In genomic region chr11:46240861-46241260, GRCh38 we compare ENCODE assay signal across 20 cellular contexts. TPM values are rescaled to one million over a fixed set of nuclear protein-coding genes. Genes with fewer than 3 reads are reported as not detected.
DNase-seq lines count a peak whose midpoint lies in the region; ATAC-seq, FAIRE-seq and TF ChIP-seq lines count a peak whose summit lies in the region.
"Had no signal": no experiment of that assay in that cellular context is flagged by ENCODE, and none has a peak within 500 bp of the region (broad histone marks: within the 10 kb centered on the region; RNA-seq: fewer than 3 reads in every experiment).

No MANE protein-coding gene starts in this region.

- CTCF ChIA-PET in A673 (lab: Charles Lee) (interaction anchor here (8.7 kb wide), 1 partner anchor 72 kb away, joined by 205 read pairs; no protein-coding TSS in a partner anchor), HEK293 (lab: Yijun Ruan, JAX) (interaction anchor here (0.5 to 19.5 kb wide), 13 partner anchors 18 to 577 kb away, joined by 3 to 451 read pairs (median 6); partner anchors contain the start of gene DGKZ)

- no peak overlapping the region for H2BK5ac ChIP-seq in mesendoderm (ENCODE audit: low read length)

- peak overlapping the region; percentile 0 for H3K27ac ChIP-seq in A673 (ENCODE audit: low read depth, low read length, poor library complexity, severe bottlenecking)
- no peak overlapping the region for H3K27ac ChIP-seq in HEK293 (ENCODE audit: extremely low read depth, low read depth, low read length)
- no peak overlapping the region for H3K27ac ChIP-seq in astrocyte (ENCODE audit: low read depth, low read length)
- no peak overlapping the region for H3K27ac ChIP-seq in mesendoderm (ENCODE audit: low read depth, low read length)
- H3K27ac ChIP-seq: KMS-11, SJCRH30 had no signal

- TF ChIP-seq CTCF in A673 (conservative IDR thresholded peaks at IDR 0.05; ENCODE audit: low read depth, low read length) (no peak), HEK293 (tag by site-specific recombination; IDR thresholded peaks at IDR 0.05) (no peak), astrocyte (IDR thresholded peaks at IDR 0.05; ENCODE audit: insufficient read depth, low read depth, low read length) (no peak)

- POLR2A ChIA-PET in A673 (lab: Charles Lee; ENCODE audit: low non-redundant PET), result interaction anchor here (0.7 kb wide), 1 partner anchor 113 kb away, joined by 10 read pairs; no protein-coding TSS in a partner anchor
- POLR2A ChIA-PET in HEK293 (lab: Yijun Ruan, JAX), result no interaction called here

- no peak overlapping the region for H3K4me3 Mint-ChIP-seq in astrocyte (ENCODE audit: unreplicated experiment)
- H3K4me3 Mint-ChIP-seq: CD14-positive monocyte had no signal

- peak overlapping the region; percentile 55 for H3K27ac Mint-ChIP-seq in astrocyte (ENCODE audit: unreplicated experiment)

- peaks cover 51% of the 10 kb centered on the region for H3K4me1 ChIP-seq in A673 (ENCODE audit: insufficient read depth, low read length, poor library complexity, severe bottlenecking)
- H3K4me1 ChIP-seq in HEK293 (ENCODE audit: control insufficient read depth, insufficient read depth, low read length), result peaks cover 2% of the 10 kb centered on the region; the same call in 1 of the 2 replicates
- H3K4me1 ChIP-seq in astrocyte (ENCODE audit: insufficient read depth, low read length), result peaks cover 40% of the 10 kb centered on the region
- peaks cover 4% of the 10 kb centered on the region for H3K4me1 ChIP-seq in mesendoderm (ENCODE audit: control insufficient read depth, low read depth, low read length)

- no CpG with 5 or more reads among the region's 7 CpGs for WGBS in mesendoderm (ENCODE audit: extremely low coverage, insufficient coverage, low lambda C conversion rate)

- no peaks in the 10 kb centered on the region for H3K79me1 ChIP-seq in mesendoderm (ENCODE audit: low read length)

- peaks cover 5% of the 10 kb centered on the region for H3K9me3 ChIP-seq in A673 (ENCODE audit: low read depth, low read length, poor library complexity, severe bottlenecking)
- H3K9me3 ChIP-seq in HEK293 (ENCODE audit: control insufficient read depth, insufficient read depth, low read depth, low read length), result no peaks in the 10 kb centered on the region
- no peaks in the 10 kb centered on the region for H3K9me3 ChIP-seq in astrocyte (ENCODE audit: insufficient read depth, low read depth, low read length)
- H3K9me3 ChIP-seq: HAP-1 had no signal

- H3K4me3 ChIP-seq in A673 (ENCODE audit: low read depth, low read length, poor library complexity, severe bottlenecking), result no peak overlapping the region
- no peak overlapping the region for H3K4me3 ChIP-seq in HEK293 (ENCODE audit: low read depth, low read length)
- no peak overlapping the region for H3K4me3 ChIP-seq in astrocyte (ENCODE audit: insufficient read depth, low read depth, low read length)
- no peak overlapping the region for H3K4me3 ChIP-seq in mesendoderm (ENCODE audit: low read length)
- H3K4me3 ChIP-seq: A549, HAP-1, SJCRH30 had no signal

- H3K4me2 ChIP-seq in astrocyte (ENCODE audit: low read length) (no peak overlapping the region), mesendoderm (ENCODE audit: low read length) (no peak overlapping the region)
- H3K4me2 ChIP-seq: A549, KMS-11 had no signal

- DNase-seq in A673 (ENCODE audit: low spot score) (no peak), astrocyte (ENCODE audit: low read depth) (no peak), mesendoderm (peak; percentile 48), AG08396 (ENCODE audit: low spot score) (no peak), Kasumi-1 (lab: John Stamatoyannopoulos, UW) (no peak)
- DNase-seq: AML-193, MM.1S, NCI-H1105 treated with DMSO at 0.1 percent for 48 hours, NCI-H1694 treated with DMSO at 0.1 percent for 48 hours, NCI-H446, OCI-M1, RPMI8226, SJCRH30 had no signal

- H3K27me3 Mint-ChIP-seq in astrocyte (ENCODE audit: low read depth, unreplicated experiment), result no peaks in the 10 kb centered on the region

- no TSS peak for BruUV-seq in A673 (replicated peaks; lab: Mats Ljungman, UMichigan)

- no peak overlapping the region for H3K23ac ChIP-seq in mesendoderm (ENCODE audit: low read length)

- H3K36me3 Mint-ChIP-seq in astrocyte (ENCODE audit: low read depth, unreplicated experiment), result no peaks in the 10 kb centered on the region

- no peak overlapping the region for H3K56ac ChIP-seq in mesendoderm (ENCODE audit: low read length)

- H3K4ac ChIP-seq in mesendoderm (ENCODE audit: low read depth, low read length), result no peak overlapping the region

- no peak overlapping the region for H2AK5ac ChIP-seq in mesendoderm (ENCODE audit: low read length)

- H3K36me3 ChIP-seq in A673 (ENCODE audit: insufficient read depth, low read length, poor library complexity, severe bottlenecking), result no peaks in the 10 kb centered on the region
- H3K36me3 ChIP-seq in HEK293 (ENCODE audit: control insufficient read depth in 2 of 2, insufficient read depth in 1 of 2, low read length in 2 of 2), result no peaks in the 10 kb centered on the region
- no peaks in the 10 kb centered on the region for H3K36me3 ChIP-seq in astrocyte (ENCODE audit: insufficient read depth, low read length)
- no peaks in the 10 kb centered on the region for H3K36me3 ChIP-seq in mesendoderm (ENCODE audit: control insufficient read depth, insufficient read depth, low read length)
- H3K36me3 ChIP-seq: HAP-1, SJCRH30 had no signal

- no peak for FAIRE-seq in astrocyte (lab: Jason Lieb, UNC)
- FAIRE-seq: A549 had no signal

- no peak overlapping the region for H2BK15ac ChIP-seq in mesendoderm (replicated peaks; ENCODE audit: low read depth)

- H3K27me3 ChIP-seq in A673 (replicated peaks; ENCODE audit: insufficient read depth, low read depth, low read length, poor library complexity) (no peaks in the 10 kb centered on the region), astrocyte (ENCODE audit: insufficient read depth, low read length) (no peaks in the 10 kb centered on the region), mesendoderm (ENCODE audit: insufficient read depth, low read length, poor library complexity) (peaks cover 3% of the 10 kb centered on the region)
- H3K27me3 ChIP-seq: SJCRH30 had no signal

- H2BK120ac ChIP-seq in mesendoderm (ENCODE audit: low read depth, low read length), result no peak overlapping the region

- no peak overlapping the region for H4K5ac ChIP-seq in mesendoderm (ENCODE audit: low read length)

- H3K4me1 Mint-ChIP-seq in astrocyte (ENCODE audit: low read depth, unreplicated experiment), result peaks cover 44% of the 10 kb centered on the region

- H3K9ac ChIP-seq in astrocyte (ENCODE audit: low read length), result no peak overlapping the region
- no peak overlapping the region for H3K9ac ChIP-seq in mesendoderm (ENCODE audit: low read length)
- H3K9ac ChIP-seq: KMS-11 had no signal

- H3K9me3 Mint-ChIP-seq in astrocyte (ENCODE audit: unreplicated experiment), result no peaks in the 10 kb centered on the region

- no peak overlapping the region for H3K18ac ChIP-seq in mesendoderm (ENCODE audit: low read length)

- H3K79me2 ChIP-seq in astrocyte (ENCODE audit: insufficient read depth, low read length) (no peaks in the 10 kb centered on the region), mesendoderm (ENCODE audit: control insufficient read depth, insufficient read depth, low read length) (no peaks in the 10 kb centered on the region)

- H4K20me1 ChIP-seq in astrocyte (ENCODE audit: insufficient read depth, low read length), result no peaks in the 10 kb centered on the region

- intact Hi-C loops in A673 (cut with micrococcal nuclease; ENCODE audit: unreplicated experiment), result loop anchor here (5.0 to 10.0 kb wide), 2 partner anchors 56 to 1624 kb away; no protein-coding TSS in a partner anchor

- no peak overlapping the region for H4K8ac ChIP-seq in mesendoderm (ENCODE audit: low read depth, low read length)

- no peak overlapping the region for H2AFZ ChIP-seq in astrocyte (ENCODE audit: low read depth, low read length)

- no peak for ATAC-seq in HG03095 (IDR thresholded peaks at IDR 0.05; ENCODE audit: unreplicated experiment)
- no peak for ATAC-seq in HG03175 (IDR thresholded peaks at IDR 0.05; ENCODE audit: unreplicated experiment)
- ATAC-seq: A549 had no signal

TF ChIP-seq in HEK293, 187 proteins besides CTCF, POLR2A, EP300 and RAD21 (continues in another document):
- TF ChIP-seq ZNF707 (tag by site-specific recombination; IDR thresholded peaks at IDR 0.05) (no peak), ZNF18 (tag by site-specific recombination; IDR thresholded peaks at IDR 0.05) (no peak), ZNF423 (tag by site-specific recombination; IDR thresholded peaks at IDR 0.05) (no peak), ZNF394 (tag by site-specific recombination; IDR thresholded peaks at IDR 0.05; ENCODE audit: borderline replicate concordance) (0 out of 2 replicates have a peak, but pooled peaks have one; percentile 10), ZNF324 (tag by site-specific recombination; IDR thresholded peaks at IDR 0.05) (no peak), MEIS1 (CRISPR knock-in tag; IDR thresholded peaks at IDR 0.05; ENCODE audit: borderline replicate concordance) (no peak), REPIN1 (tag by site-specific recombination; IDR thresholded peaks at IDR 0.05; ENCODE audit: low read depth) (no peak)
- TF ChIP-seq, protein P1, sequence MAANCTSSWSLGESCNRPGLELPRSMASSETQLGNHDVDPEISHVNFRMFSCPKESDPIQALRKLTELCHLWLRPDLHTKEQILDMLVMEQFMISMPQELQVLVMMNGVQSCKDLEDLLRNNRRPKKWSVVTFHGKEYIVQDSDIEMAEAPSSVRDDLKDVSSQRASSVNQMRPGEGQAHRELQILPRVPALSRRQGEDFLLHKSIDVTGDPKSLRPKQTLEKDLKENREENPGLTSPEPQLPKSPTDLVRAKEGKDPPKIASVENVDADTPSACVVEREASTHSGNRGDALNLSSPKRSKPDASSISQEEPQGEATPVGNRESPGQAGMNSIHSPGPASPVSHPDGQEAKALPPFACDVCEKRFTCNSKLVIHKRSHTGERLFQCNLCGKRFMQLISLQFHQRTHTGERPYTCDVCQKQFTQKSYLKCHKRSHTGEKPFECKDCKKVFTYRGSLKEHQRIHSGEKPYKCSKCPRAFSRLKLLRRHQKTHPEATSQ (tag by site-specific recombination; IDR thresholded peaks at IDR 0.05), result no peak

RNA-seq across cellular contexts. Expression of gene CREB3L1, which starts 36.6 kb away (rescaled TPM):
- total RNA-seq in A673 (2021) (3.5 and 10.7 TPM in 2 replicates), astrocyte (324 and 399 TPM in 2 replicates)
- 12.5 TPM for polyA plus RNA-seq in mesendoderm (2013, experiment 1 of 2)
- 13.8 TPM for polyA plus RNA-seq in mesendoderm (2013, experiment 2 of 2)
- polyA plus RNA-seq: CD14-positive monocyte had no signal

Comparison
In these comparisons a context has a peak if more than half of its experiments do, and no peak if none do; other contexts are left out.
1. RNA of gene CREB3L1, which starts 36.6 kb away (total RNA-seq): 324 to 399 TPM in astrocyte; 3.5 to 10.7 TPM in A673; every median in the first group is over 10 times any median in the second.